Comparison of ENCODE assay signal across 9 cellular contexts in the genomic region with DNA sequence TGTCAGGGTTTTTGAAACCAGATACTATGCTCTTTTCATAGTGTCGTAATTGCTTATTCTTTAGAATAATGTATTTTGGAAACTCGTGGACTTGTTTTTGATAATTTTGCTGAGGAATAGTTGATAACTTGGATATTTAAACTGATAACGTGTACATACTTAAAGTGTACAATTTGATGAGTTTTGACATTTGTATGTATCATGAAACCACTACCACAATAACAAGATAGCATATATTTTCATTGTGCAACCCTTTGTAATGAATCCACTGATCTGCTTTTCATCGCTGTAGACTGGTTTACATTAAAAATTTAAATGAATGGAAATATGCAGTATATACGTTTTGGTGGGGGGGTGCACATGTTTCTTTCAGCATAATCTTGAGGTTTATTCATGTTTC.
"Had no signal": no experiment of that assay in that cellular context is flagged by ENCODE, and none has a peak within 500 bp of the region (broad histone marks: within the 10 kb centered on the region; RNA-seq: fewer than 3 reads in every experiment).

No MANE protein-coding gene starts in this region.

- DNase-seq: activated naive CD4-positive, alpha-beta T cell treated with anti-CD3 and anti-CD28 coated beads for 36 hours; activated naive CD8-positive, alpha-beta T cell treated with anti-CD3 and anti-CD28 coated beads, Interleukin-2, amount 50 U/mL, for 24 hours; activated T-cell treated with anti-CD3 and anti-CD28 coated beads for 4 hours; endodermal cell; erythroblast; islet precursor cell; midbrain; stimulated activated CD4-positive, alpha-beta T cell treated with anti-CD3 and anti-CD28 coated beads, Interleukin-4, amount 100 ng/mL, for 24 hours; stimulated activated naive CD4-positive, alpha-beta T cell treated with Interleukin-2 at 50 U/mL for 16 hours had no signal
